Comparison of ENCODE assay signal across 8 cellular contexts in the genomic region with DNA sequence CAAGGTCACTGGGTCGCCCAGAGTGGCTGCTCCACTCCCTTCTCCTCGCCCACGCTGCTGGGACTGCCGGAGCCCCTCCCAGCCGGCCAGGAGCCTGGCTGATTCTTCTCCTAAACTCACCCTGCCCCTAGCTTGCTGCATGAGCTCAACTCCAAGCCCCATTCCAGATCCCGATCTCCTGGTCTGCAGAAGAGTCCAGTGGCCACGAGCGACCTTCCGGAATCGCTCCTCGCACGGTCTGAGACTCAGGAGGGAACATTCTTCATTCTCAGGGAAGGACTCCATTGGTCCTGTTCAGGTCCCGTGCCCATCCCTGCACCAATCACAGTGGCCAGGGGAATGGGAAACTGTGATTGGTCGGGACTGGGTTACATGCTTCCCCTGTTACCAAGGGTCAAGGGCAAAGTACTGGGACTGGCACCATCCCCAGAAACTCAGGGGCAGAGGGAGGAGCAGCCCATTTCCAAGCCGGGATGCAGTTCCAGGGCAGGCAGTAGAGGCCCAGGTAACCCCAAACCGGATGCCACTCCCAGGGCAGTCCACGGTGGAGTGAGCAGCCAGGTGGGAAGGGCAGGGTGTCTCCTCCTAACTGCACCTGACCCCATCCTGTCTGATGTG. TPM values are rescaled to one million over a fixed set of nuclear protein-coding genes. Genes with fewer than 3 reads are reported as not detected.
DNase-seq lines count a peak whose midpoint lies in the region; ATAC-seq and TF ChIP-seq lines count a peak whose summit lies in the region.

No MANE protein-coding gene starts in this region.

- no peaks in the 10 kb centered on the region for H3K36me3 Mint-ChIP-seq in activated T-cell treated with anti-CD3 and anti-CD28 coated beads, Interleukin-2, amount 50 U/mL, for 24 hours (ENCODE audit: low read depth)

- H3K4me3 ChIP-seq in BLaER1, result no peak overlapping the region
- H3K4me3 ChIP-seq in fibroblast of pulmonary artery (replicated peaks; ENCODE audit: low read depth, low read length), result peak overlapping the region; percentile 19

- DNase-seq in RPMI7951 (ENCODE audit: low read depth), result peak; percentile 29
- peak; percentile 66 for DNase-seq in fibroblast of pulmonary artery (ENCODE audit: low read depth)
- DNase-seq in omental fat pad (ENCODE audit: low spot score), result no peak
- no peak for DNase-seq in NCI-H1417 treated with DMSO at 0.1 percent for 48 hours (lab: John Stamatoyannopoulos, UW)
- DNase-seq in NCI-H345 treated with DMSO at 0.1 percent for 48 hours (lab: John Stamatoyannopoulos, UW; ENCODE audit: unreplicated experiment), result no peak
- no peak for DNase-seq in activated T-cell treated with anti-CD3 and anti-CD28 coated beads, Interleukin-2, amount 50 U/mL, for 24 hours

- no peaks in the 10 kb centered on the region for H3K36me3 ChIP-seq in BLaER1

- peaks cover 8% of the 10 kb centered on the region for H3K4me1 Mint-ChIP-seq in activated T-cell treated with anti-CD3 and anti-CD28 coated beads, Interleukin-2, amount 50 U/mL, for 24 hours (ENCODE audit: low read depth)

- peaks cover 39% of the 10 kb centered on the region for H3K27me3 Mint-ChIP-seq in activated T-cell treated with anti-CD3 and anti-CD28 coated beads, Interleukin-2, amount 50 U/mL, for 24 hours

- H3K27ac ChIP-seq in BLaER1, result no peak overlapping the region

- ATAC-seq in omental fat pad (ENCODE audit: low FRiP score) (peak; percentile 29), GM21528 (IDR thresholded peaks at IDR 0.05; ENCODE audit: low FRiP score, unreplicated experiment) (no peak)

- H4K20me1 ChIP-seq in BLaER1, result no peaks in the 10 kb centered on the region

- H3K4me3 Mint-ChIP-seq in activated T-cell treated with anti-CD3 and anti-CD28 coated beads, Interleukin-2, amount 50 U/mL, for 24 hours, result no peak overlapping the region

- H3K9me3 Mint-ChIP-seq in activated T-cell treated with anti-CD3 and anti-CD28 coated beads, Interleukin-2, amount 50 U/mL, for 24 hours, result no peaks in the 10 kb centered on the region

- no peak overlapping the region for H3K9ac ChIP-seq in BLaER1

- no peaks in the 10 kb centered on the region for H3K9me3 ChIP-seq in BLaER1

- no peak for TF ChIP-seq CTCF in fibroblast of pulmonary artery (IDR thresholded peaks at IDR 0.05; ENCODE audit: low read length, missing control alignments)
- TF ChIP-seq CTCF in omental fat pad (IDR thresholded peaks at IDR 0.05), result no peak

- no peak overlapping the region for H3K27ac Mint-ChIP-seq in activated T-cell treated with anti-CD3 and anti-CD28 coated beads, Interleukin-2, amount 50 U/mL, for 24 hours

- peak overlapping the region; percentile 79 for H3K4me2 ChIP-seq in BLaER1

- H3K4me1 ChIP-seq in BLaER1, result peaks cover 43% of the 10 kb centered on the region

- H3K27me3 ChIP-seq in BLaER1, result peaks cover 18% of the 10 kb centered on the region

RNA-seq across cellular contexts. Expression of a gene that starts 24.5 kb away (rescaled TPM):
- not detected in 2 replicates for total RNA-seq in RPMI7951 (2014; rRNA removed; shearing (Covaris generic))
- total RNA-seq in omental fat pad, result not detected

Comparison
In these comparisons a context has a peak if more than half of its experiments do, and no peak if none do; other contexts are left out.
1. DNase-seq: peak in RPMI7951 (single experiment) and fibroblast of pulmonary artery (single experiment); none in omental fat pad (single experiment), NCI-H1417 treated with DMSO at 0.1 percent for 48 hours (single experiment), NCI-H345 treated with DMSO at 0.1 percent for 48 hours (single experiment) and activated T-cell treated with anti-CD3 and anti-CD28 coated beads, Interleukin-2, amount 50 U/mL, for 24 hours (single experiment).